8 cellular contexts compared by ENCODE assay signal in genomic region chr17:64780096-64781012, GRCh38.
A peak's percentile ranks its signal among the peaks of the same experiment; 100 is the strongest.
DNase-seq lines count a peak whose midpoint lies in the region; FAIRE-seq and TF ChIP-seq lines count a peak whose summit lies in the region.

No MANE protein-coding gene starts in this region.

- peak; percentile 58 for DNase-seq in GM10248 (ENCODE audit: extremely low spot score)
- peak; percentile 72 for DNase-seq in NCI-H69 (lab: John Stamatoyannopoulos, UW)
- DNase-seq in activated effector memory CD4-positive, alpha-beta T cell treated with anti-CD3 and anti-CD28 coated beads, Interleukin-2, amount 50 U/mL, for 16 hours = peak; percentile 93
- peak in 1 of 2 donors; percentile 56 for DNase-seq in cardiac muscle cell (ENCODE audit: low read depth in 1 of 2, low spot score in 1 of 2)
- DNase-seq in sigmoid colon = no peak
- DNase-seq in RCC 7860 (ENCODE audit: low spot score) = no peak
- no peak for DNase-seq in A172 (ENCODE audit: low spot score)
- no peak for DNase-seq in NCI-H446 (lab: John Stamatoyannopoulos, UW)

- no peak for TF ChIP-seq CTCF in GM10248 (IDR thresholded peaks at IDR 0.05; ENCODE audit: control extremely low read depth, extremely low read depth, low read depth, missing control alignments)
- no peak for TF ChIP-seq CTCF in cardiac muscle cell (IDR thresholded peaks at IDR 0.05; ENCODE audit: low read depth, low read length)
- no peak for TF ChIP-seq CTCF in sigmoid colon (IDR thresholded peaks at IDR 0.05)

- TF ChIP-seq EP300 in sigmoid colon (IDR thresholded peaks at IDR 0.05) = no peak

- H3K4me1 ChIP-seq in cardiac muscle cell (ENCODE audit: low read depth) = peaks cover 11% of the 10 kb centered on the region
- peaks cover 0 to 62% (median 59%) of the 10 kb centered on the region in 4 donors for H3K4me1 ChIP-seq in sigmoid colon

- FAIRE-seq in RCC 7860 (lab: Jason Lieb, UNC) = no peak

- no peak for TF ChIP-seq POLR2A in sigmoid colon (IDR thresholded peaks at IDR 0.05)

- intact Hi-C loops in sigmoid colon (cut with DNase I) = no loop called here

- WGBS in sigmoid colon, 2 donors = 1 to 2% methylated on average over 69 of the region's 69 CpGs

- CTCF ChIA-PET in GM10248 (lab: Yijun Ruan, JAX) = no interaction called here

- H3K9me3 ChIP-seq in cardiac muscle cell (ENCODE audit: low read depth) (no peaks in the 10 kb centered on the region), sigmoid colon (no peaks in the 10 kb centered on the region)

- POLR2A ChIA-PET in GM10248 (lab: Yijun Ruan, JAX) = no interaction called here

- H3K27me3 ChIP-seq in cardiac muscle cell = peaks cover 66% of the 10 kb centered on the region
- peaks cover 46 to 77% (median 68%) of the 10 kb centered on the region in 3 donors for H3K27me3 ChIP-seq in sigmoid colon

- H3K27ac ChIP-seq in cardiac muscle cell (no peak overlapping the region), sigmoid colon (peak overlapping the region in 3 of 4 donors; percentile 47 to 57 (median 51))

- H3K36me3 ChIP-seq in cardiac muscle cell (no peaks in the 10 kb centered on the region), sigmoid colon (peaks cover 5 to 26% (median 13%) of the 10 kb centered on the region in 4 donors)

- H3K4me3 ChIP-seq in cardiac muscle cell (peak overlapping the region; percentile 28), sigmoid colon (peak overlapping the region; percentile 18 to 45 (median 34))

Comparison
In these comparisons a context has a peak if more than half of its experiments do, and no peak if none do; other contexts are left out.
1. DNase-seq: peak in GM10248 (single experiment), NCI-H69 (single experiment) and activated effector memory CD4-positive, alpha-beta T cell treated with anti-CD3 and anti-CD28 coated beads, Interleukin-2, amount 50 U/mL, for 16 hours (single experiment); none in sigmoid colon (single experiment), RCC 7860 (single experiment), A172 (single experiment) and NCI-H446 (0 of 2).